Comparison of ENCODE assay signal across 1 cellular context in the genomic region with DNA sequence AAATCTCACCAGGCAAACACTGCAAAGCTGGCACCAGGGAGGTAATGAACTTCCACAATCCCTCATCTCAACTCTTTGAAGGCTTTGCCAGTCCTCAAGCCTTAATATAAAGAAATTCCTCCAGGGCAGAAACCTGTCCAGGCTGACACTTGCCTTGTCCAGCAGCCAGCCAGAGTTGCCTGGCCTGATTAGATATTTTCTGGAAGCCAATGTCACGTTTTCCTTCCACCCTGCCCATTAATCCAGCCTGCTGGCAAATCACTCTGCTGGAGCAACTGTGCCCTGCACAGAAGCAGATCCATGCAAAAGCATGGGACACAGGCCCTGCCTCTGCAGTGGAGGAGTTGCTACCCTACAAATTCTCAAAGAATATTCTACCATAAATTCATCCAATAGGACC.
TF ChIP-seq lines count a peak whose summit lies in the region.

No MANE protein-coding gene starts in this region.

TF ChIP-seq in WTC11, 78 proteins besides CTCF, POLR2A, EP300 and RAD21 (continued from another document):
- TF ChIP-seq ZNF121 (CRISPR knock-in tag; IDR thresholded peaks at IDR 0.05) = no peak
- TF ChIP-seq CREM (CRISPR knock-in tag; IDR thresholded peaks at IDR 0.05) = no peak
- TF ChIP-seq NR1H2 (CRISPR knock-in tag; IDR thresholded peaks at IDR 0.05) = no peak
- TF ChIP-seq MYBL2 (CRISPR knock-in tag; IDR thresholded peaks at IDR 0.05) = no peak
- no peak for TF ChIP-seq ZNF263 (CRISPR knock-in tag; IDR thresholded peaks at IDR 0.05; ENCODE audit: low read depth)
- TF ChIP-seq NFYB (CRISPR knock-in tag; conservative IDR thresholded peaks at IDR 0.05; ENCODE audit: low read depth) = no peak
- TF ChIP-seq FOXK1 (CRISPR knock-in tag; IDR thresholded peaks at IDR 0.05) = no peak
- TF ChIP-seq, protein P1, sequence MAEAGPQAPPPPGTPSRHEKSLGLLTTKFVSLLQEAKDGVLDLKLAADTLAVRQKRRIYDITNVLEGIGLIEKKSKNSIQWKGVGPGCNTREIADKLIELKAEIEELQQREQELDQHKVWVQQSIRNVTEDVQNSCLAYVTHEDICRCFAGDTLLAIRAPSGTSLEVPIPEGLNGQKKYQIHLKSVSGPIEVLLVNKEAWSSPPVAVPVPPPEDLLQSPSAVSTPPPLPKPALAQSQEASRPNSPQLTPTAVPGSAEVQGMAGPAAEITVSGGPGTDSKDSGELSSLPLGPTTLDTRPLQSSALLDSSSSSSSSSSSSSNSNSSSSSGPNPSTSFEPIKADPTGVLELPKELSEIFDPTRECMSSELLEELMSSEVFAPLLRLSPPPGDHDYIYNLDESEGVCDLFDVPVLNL (CRISPR knock-in tag; IDR thresholded peaks at IDR 0.05; ENCODE audit: borderline replicate concordance, low read depth) = no peak
- no peak for TF ChIP-seq ETV6 (CRISPR knock-in tag; IDR thresholded peaks at IDR 0.05)
- TF ChIP-seq TEAD1 (CRISPR knock-in tag; IDR thresholded peaks at IDR 0.05) = no peak
- TF ChIP-seq ELF4 (CRISPR knock-in tag; IDR thresholded peaks at IDR 0.05; ENCODE audit: low read depth) = no peak
- TF ChIP-seq, protein P2, sequence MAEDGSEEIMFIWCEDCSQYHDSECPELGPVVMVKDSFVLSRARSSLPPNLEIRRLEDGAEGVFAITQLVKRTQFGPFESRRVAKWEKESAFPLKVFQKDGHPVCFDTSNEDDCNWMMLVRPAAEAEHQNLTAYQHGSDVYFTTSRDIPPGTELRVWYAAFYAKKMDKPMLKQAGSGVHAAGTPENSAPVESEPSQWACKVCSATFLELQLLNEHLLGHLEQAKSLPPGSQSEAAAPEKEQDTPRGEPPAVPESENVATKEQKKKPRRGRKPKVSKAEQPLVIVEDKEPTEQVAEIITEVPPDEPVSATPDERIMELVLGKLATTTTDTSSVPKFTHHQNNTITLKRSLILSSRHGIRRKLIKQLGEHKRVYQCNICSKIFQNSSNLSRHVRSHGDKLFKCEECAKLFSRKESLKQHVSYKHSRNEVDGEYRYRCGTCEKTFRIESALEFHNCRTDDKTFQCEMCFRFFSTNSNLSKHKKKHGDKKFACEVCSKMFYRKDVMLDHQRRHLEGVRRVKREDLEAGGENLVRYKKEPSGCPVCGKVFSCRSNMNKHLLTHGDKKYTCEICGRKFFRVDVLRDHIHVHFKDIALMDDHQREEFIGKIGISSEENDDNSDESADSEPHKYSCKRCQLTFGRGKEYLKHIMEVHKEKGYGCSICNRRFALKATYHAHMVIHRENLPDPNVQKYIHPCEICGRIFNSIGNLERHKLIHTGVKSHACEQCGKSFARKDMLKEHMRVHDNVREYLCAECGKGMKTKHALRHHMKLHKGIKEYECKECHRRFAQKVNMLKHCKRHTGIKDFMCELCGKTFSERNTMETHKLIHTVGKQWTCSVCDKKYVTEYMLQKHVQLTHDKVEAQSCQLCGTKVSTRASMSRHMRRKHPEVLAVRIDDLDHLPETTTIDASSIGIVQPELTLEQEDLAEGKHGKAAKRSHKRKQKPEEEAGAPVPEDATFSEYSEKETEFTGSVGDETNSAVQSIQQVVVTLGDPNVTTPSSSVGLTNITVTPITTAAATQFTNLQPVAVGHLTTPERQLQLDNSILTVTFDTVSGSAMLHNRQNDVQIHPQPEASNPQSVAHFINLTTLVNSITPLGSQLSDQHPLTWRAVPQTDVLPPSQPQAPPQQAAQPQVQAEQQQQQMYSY (CRISPR knock-in tag; IDR thresholded peaks at IDR 0.05) = no peak
